Comparison of ENCODE assay signal across 6 cellular contexts in the genomic region with DNA sequence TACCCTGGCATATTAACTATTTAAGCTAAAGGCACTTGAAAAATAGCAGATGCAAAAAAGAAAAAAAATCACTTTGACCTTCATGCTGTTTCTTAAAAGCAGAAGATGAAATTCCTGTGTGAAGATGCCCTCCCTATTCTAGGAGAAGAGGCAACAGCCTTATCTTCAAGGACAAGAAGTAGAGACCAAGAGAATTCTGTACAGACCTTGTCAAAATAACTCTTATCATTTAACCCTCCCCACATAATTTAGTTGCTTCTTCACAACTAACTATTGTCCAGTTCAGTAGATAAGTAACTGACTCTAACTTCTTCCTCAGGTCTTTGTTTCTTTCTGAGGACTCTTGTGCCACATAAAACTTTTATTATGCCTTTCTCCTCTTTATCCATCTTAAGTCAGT.
"Had no signal": no experiment of that assay in that cellular context is flagged by ENCODE, and none has a peak within 500 bp of the region (broad histone marks: within the 10 kb centered on the region; RNA-seq: fewer than 3 reads in every experiment).

No MANE protein-coding gene starts in this region.

- H3K4me2 ChIP-seq: GM23338 had no signal

- DNase-seq: H9, HCEC 1CT, IMR-90 had no signal

- H3K4me3 ChIP-seq: GM23338 had no signal

- H2AFZ ChIP-seq: GM23338 had no signal

- ATAC-seq: GM23338 had no signal

- FAIRE-seq: H1, H54 had no signal
